Comparison of ENCODE assay signal across 1 cellular context in the genomic region with DNA sequence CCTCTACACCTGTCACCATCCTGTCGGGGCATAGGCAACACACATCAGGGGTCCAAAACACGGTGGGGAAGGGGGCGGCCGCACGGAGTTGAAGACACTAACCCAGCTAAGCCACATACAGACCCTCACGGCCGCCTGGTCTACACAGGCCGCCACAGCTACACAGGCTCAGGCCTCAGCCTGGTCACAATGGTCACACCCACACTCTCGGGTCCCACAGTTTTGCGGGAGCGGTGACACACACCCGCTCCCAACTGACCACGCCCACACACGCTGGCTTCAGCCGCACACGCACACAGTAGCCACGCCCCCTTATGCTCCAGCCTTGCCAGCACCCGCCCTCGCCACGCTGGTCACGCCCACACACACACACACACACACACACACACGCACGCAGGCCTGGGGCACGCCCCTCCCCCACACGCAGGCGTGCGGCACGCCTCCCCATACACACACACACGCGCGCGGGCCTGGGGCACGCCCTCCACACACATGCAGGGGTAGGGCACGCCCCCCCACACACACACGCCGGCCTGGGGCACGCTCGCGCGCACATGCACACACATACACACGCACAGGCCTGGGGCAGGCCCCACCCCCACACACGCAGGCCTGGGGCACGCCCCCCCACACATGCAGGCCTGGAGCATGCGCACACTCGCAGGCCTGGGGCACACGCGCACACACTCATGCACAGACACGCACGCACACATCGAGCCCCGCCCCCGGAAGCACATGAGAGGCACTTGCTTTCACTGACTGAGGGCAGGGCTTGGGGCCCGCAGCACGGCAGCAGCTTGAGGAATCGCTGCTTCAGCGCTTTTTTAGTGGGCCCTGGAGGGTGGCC.
TF ChIP-seq lines count a peak whose summit lies in the region.

No MANE protein-coding gene starts in this region.

TF ChIP-seq in HEK293, 187 proteins besides CTCF, POLR2A, EP300 and RAD21 (continued from another document and continues in another):
- TF ChIP-seq, protein P1, sequence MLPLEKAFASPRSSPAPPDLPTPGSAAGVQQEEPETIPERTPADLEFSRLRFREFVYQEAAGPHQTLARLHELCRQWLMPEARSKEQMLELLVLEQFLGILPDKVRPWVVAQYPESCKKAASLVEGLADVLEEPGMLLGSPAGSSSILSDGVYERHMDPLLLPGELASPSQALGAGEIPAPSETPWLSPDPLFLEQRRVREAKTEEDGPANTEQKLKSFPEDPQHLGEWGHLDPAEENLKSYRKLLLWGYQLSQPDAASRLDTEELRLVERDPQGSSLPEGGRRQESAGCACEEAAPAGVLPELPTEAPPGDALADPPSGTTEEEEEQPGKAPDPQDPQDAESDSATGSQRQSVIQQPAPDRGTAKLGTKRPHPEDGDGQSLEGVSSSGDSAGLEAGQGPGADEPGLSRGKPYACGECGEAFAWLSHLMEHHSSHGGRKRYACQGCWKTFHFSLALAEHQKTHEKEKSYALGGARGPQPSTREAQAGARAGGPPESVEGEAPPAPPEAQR (tag by site-specific recombination; IDR thresholded peaks at IDR 0.05), result peak; percentile 100
- TF ChIP-seq ZNF791 (tag by site-specific recombination; IDR thresholded peaks at IDR 0.05), result 0 out of 2 replicates have a peak, but pooled peaks have one; percentile 59
- 0 out of 2 replicates have a peak, but pooled peaks have one; percentile 47 for TF ChIP-seq RBAK (tag by site-specific recombination; IDR thresholded peaks at IDR 0.05)
- TF ChIP-seq ZNF660 (tag by site-specific recombination; IDR thresholded peaks at IDR 0.05), result no peak
- TF ChIP-seq REPIN1 (tag by site-specific recombination; IDR thresholded peaks at IDR 0.05; ENCODE audit: low read depth), result peak; percentile 28; the same call in 1 of the 2 replicates
- no peak for TF ChIP-seq ZFP3 (tag by site-specific recombination; IDR thresholded peaks at IDR 0.05; ENCODE audit: low read depth)
- no peak for TF ChIP-seq HOXA7 (CRISPR knock-in tag; IDR thresholded peaks at IDR 0.05; ENCODE audit: borderline replicate concordance)
- TF ChIP-seq BCL11A (tag by site-specific recombination; IDR thresholded peaks at IDR 0.05; ENCODE audit: low read depth), result no peak
- peak; percentile 70; the same call in 1 of the 2 replicates for TF ChIP-seq PRDM10 (tag by site-specific recombination; IDR thresholded peaks at IDR 0.05)
- TF ChIP-seq ZNF561 (tag by site-specific recombination; IDR thresholded peaks at IDR 0.05; ENCODE audit: borderline replicate concordance), result no peak
- TF ChIP-seq SCRT2 (tag by site-specific recombination; IDR thresholded peaks at IDR 0.05), result peak; percentile 73
- TF ChIP-seq ZNF112 (tag by site-specific recombination; IDR thresholded peaks at IDR 0.05), result no peak
- no peak for TF ChIP-seq MZF1 (tag by site-specific recombination; IDR thresholded peaks at IDR 0.05; ENCODE audit: borderline replicate concordance)
- TF ChIP-seq ZNF596 (tag by site-specific recombination; IDR thresholded peaks at IDR 0.05), result no peak
- TF ChIP-seq YY2 (tag by site-specific recombination; IDR thresholded peaks at IDR 0.05), result peak; percentile 94
- no peak for TF ChIP-seq ZBTB49 (tag by site-specific recombination; IDR thresholded peaks at IDR 0.05; ENCODE audit: low read depth)
- TF ChIP-seq ZNF529 (tag by site-specific recombination; IDR thresholded peaks at IDR 0.05; ENCODE audit: insufficient replicate concordance), result no peak
- TF ChIP-seq TCF7L2 (IDR thresholded peaks at IDR 0.05; ENCODE audit: borderline replicate concordance, low read depth, low read length), result no peak
- TF ChIP-seq FEZF1 (tag by site-specific recombination; IDR thresholded peaks at IDR 0.05), result no peak
- TF ChIP-seq IKZF3 (tag by site-specific recombination; IDR thresholded peaks at IDR 0.05), result no peak
- no peak for TF ChIP-seq ZNF544 (tag by site-specific recombination; IDR thresholded peaks at IDR 0.05)
- TF ChIP-seq ZNF311 (tag by site-specific recombination; IDR thresholded peaks at IDR 0.05; ENCODE audit: borderline replicate concordance), result no peak
- no peak; the same call in 1 of the 2 replicates for TF ChIP-seq ZFP41 (tag by site-specific recombination; IDR thresholded peaks at IDR 0.05; ENCODE audit: borderline replicate concordance)
- TF ChIP-seq ZNF350 (tag by site-specific recombination; IDR thresholded peaks at IDR 0.05), result no peak
- TF ChIP-seq ZFP37 (tag by site-specific recombination; IDR thresholded peaks at IDR 0.05), result peak; percentile 81
- TF ChIP-seq ZNF629 (tag by site-specific recombination; IDR thresholded peaks at IDR 0.05), result peak; percentile 70
- no peak for TF ChIP-seq ZNF433 (tag by site-specific recombination; IDR thresholded peaks at IDR 0.05; ENCODE audit: low read depth)
- TF ChIP-seq ZNF488 (tag by site-specific recombination; IDR thresholded peaks at IDR 0.05), result peak; percentile 86
- TF ChIP-seq ZNF155 (tag by site-specific recombination; IDR thresholded peaks at IDR 0.05), result no peak
- no peak; the same call in 1 of the 2 replicates for TF ChIP-seq ZNF776 (tag by site-specific recombination; IDR thresholded peaks at IDR 0.05; ENCODE audit: borderline replicate concordance)
- TF ChIP-seq ZNF18 (tag by site-specific recombination; IDR thresholded peaks at IDR 0.05), result peak; percentile 81
- peak; percentile 87 for TF ChIP-seq ZNF223 (tag by site-specific recombination; IDR thresholded peaks at IDR 0.05)
- peak; percentile 87; the same call in 1 of the 2 replicates for TF ChIP-seq ZNF473 (tag by site-specific recombination; IDR thresholded peaks at IDR 0.05)
- peak; percentile 94; the same call in 1 of the 2 replicates for TF ChIP-seq ZNF645 (tag by site-specific recombination; IDR thresholded peaks at IDR 0.05)
- no peak for TF ChIP-seq ZNF624 (tag by site-specific recombination; IDR thresholded peaks at IDR 0.05)
- no peak; the same call in 1 of the 2 replicates for TF ChIP-seq OSR2 (tag by site-specific recombination; IDR thresholded peaks at IDR 0.05)
- no peak for TF ChIP-seq ZNF140 (tag by site-specific recombination; IDR thresholded peaks at IDR 0.05)
- TF ChIP-seq ZNF548 (tag by site-specific recombination; IDR thresholded peaks at IDR 0.05), result no peak
- TF ChIP-seq ZNF121 (tag by site-specific recombination; IDR thresholded peaks at IDR 0.05), result peak; percentile 52; the same call in 1 of the 2 replicates
- peak; percentile 96 for TF ChIP-seq ZNF692 (tag by site-specific recombination; IDR thresholded peaks at IDR 0.05)
- peak; percentile 98 for TF ChIP-seq ZBTB7A (tag by site-specific recombination; IDR thresholded peaks at IDR 0.05; ENCODE audit: low read depth)
- peak; percentile 48; the same call in 1 of the 2 replicates for TF ChIP-seq ZNF211 (tag by site-specific recombination; IDR thresholded peaks at IDR 0.05; ENCODE audit: low read depth)
- no peak for TF ChIP-seq ZNF16 (tag by site-specific recombination; IDR thresholded peaks at IDR 0.05; ENCODE audit: low read depth)
- no peak for TF ChIP-seq ELK4 (IDR thresholded peaks at IDR 0.05; ENCODE audit: borderline replicate concordance, low read depth, low read length)
- TF ChIP-seq ZNF670 (tag by site-specific recombination; IDR thresholded peaks at IDR 0.05; ENCODE audit: low read depth), result 0 out of 2 replicates have a peak, but pooled peaks have one; percentile 50
- TF ChIP-seq ZEB2 (tag by site-specific recombination; IDR thresholded peaks at IDR 0.05), result peak; percentile 91
- no peak for TF ChIP-seq ZNF175 (tag by site-specific recombination; IDR thresholded peaks at IDR 0.05)
- TF ChIP-seq ZNF132 (tag by site-specific recombination; IDR thresholded peaks at IDR 0.05; ENCODE audit: borderline replicate concordance), result no peak
- no peak for TF ChIP-seq ZNF677 (tag by site-specific recombination; IDR thresholded peaks at IDR 0.05)
- peak; percentile 51; the same call in 1 of the 2 replicates for TF ChIP-seq WT1 (tag by site-specific recombination; IDR thresholded peaks at IDR 0.05)
- peak; percentile 100 for TF ChIP-seq ZNF324 (tag by site-specific recombination; IDR thresholded peaks at IDR 0.05)
- peak; percentile 100 for TF ChIP-seq ZFHX2 (tag by site-specific recombination; conservative IDR thresholded peaks at IDR 0.05)
- TF ChIP-seq ZNF266 (tag by site-specific recombination; IDR thresholded peaks at IDR 0.05; ENCODE audit: low read depth), result no peak
